Comparison of ENCODE assay signal across 14 cellular contexts in genomic region chr21:43340491-43341348, GRCh38.
DNase-seq lines count a peak whose midpoint lies in the region; ATAC-seq, FAIRE-seq and TF ChIP-seq lines count a peak whose summit lies in the region.
"Had no signal": no experiment of that assay in that cellular context is flagged by ENCODE, and none has a peak within 500 bp of the region (broad histone marks: within the 10 kb centered on the region; RNA-seq: fewer than 3 reads in every experiment).

No MANE protein-coding gene starts in this region.

- H3K27me3 ChIP-seq in foreskin keratinocyte (no peaks in the 10 kb centered on the region), small intestine (ENCODE audit: control insufficient read depth in 2 of 2, insufficient read depth in 2 of 2, low read length in 2 of 2) (no peaks in the 10 kb centered on the region), BE2C (no peaks in the 10 kb centered on the region)

- no peak for TF ChIP-seq CTCF in foreskin keratinocyte (conservative IDR thresholded peaks at IDR 0.05)
- no peak for TF ChIP-seq CTCF in BE2C (IDR thresholded peaks at IDR 0.05; ENCODE audit: low read depth, low read length)

- peak; percentile 75 for ATAC-seq in foreskin keratinocyte
- ATAC-seq in HG02870 (IDR thresholded peaks at IDR 0.05; ENCODE audit: unreplicated experiment), result no peak
- no peak for ATAC-seq in effector memory CD8-positive, alpha-beta T cell (replicated peaks)

- H3K4me3 Mint-ChIP-seq in effector memory CD8-positive, alpha-beta T cell, result no peak overlapping the region

- H3K27me3 Mint-ChIP-seq in effector memory CD8-positive, alpha-beta T cell, result peaks cover 7 to 10% of the 10 kb centered on the region in 2 donors

- H3K4me1 ChIP-seq in foreskin keratinocyte, result peaks cover 10% of the 10 kb centered on the region
- no peaks in the 10 kb centered on the region for H3K4me1 ChIP-seq in small intestine (ENCODE audit: control insufficient read depth in 2 of 2, insufficient read depth in 1 of 2, low read depth in 1 of 2, low read length in 1 of 2)
- no peaks in the 10 kb centered on the region for H3K4me1 ChIP-seq in BE2C

- DNase-seq in DMS53 (lab: John Stamatoyannopoulos, UW) (peak; percentile 23), DMS53 treated with DMSO at 0.1 percent for 48 hours (lab: John Stamatoyannopoulos, UW; ENCODE audit: unreplicated experiment) (no peak), SW480 (ENCODE audit: low spot score) (peak; percentile 85), foreskin keratinocyte (peak; percentile 55 to 78), small intestine (peak; percentile 53), BE2C (no peak)
- DNase-seq in effector memory CD8-positive, alpha-beta T cell, result no peak
- DNase-seq: NCI-H2107; stimulated activated CD4-positive, alpha-beta T cell treated with anti-CD3 and anti-CD28 coated beads, Interleukin-4, amount 100 ng/mL, for 1 hour; T-helper 2 cell; tibial artery had no signal

- no peak overlapping the region for H3K4me3 ChIP-seq in small intestine (ENCODE audit: low read depth in 1 of 2, low read length in 2 of 2)
- H3K4me3 ChIP-seq in BE2C (ENCODE audit: low read depth, low read length), result no peak overlapping the region
- H3K4me3 ChIP-seq: tibial artery had no signal

- peaks cover 3 to 8% of the 10 kb centered on the region in 2 donors for H3K9me3 Mint-ChIP-seq in effector memory CD8-positive, alpha-beta T cell

- H3K9me3 ChIP-seq in small intestine (ENCODE audit: control insufficient read depth, low read depth) (no peaks in the 10 kb centered on the region), BE2C (no peaks in the 10 kb centered on the region; the same call in 1 of the 2 replicates)
- H3K9me3 ChIP-seq: tibial artery had no signal

- peaks cover 21% of the 10 kb centered on the region for H3K36me3 Mint-ChIP-seq in effector memory CD8-positive, alpha-beta T cell (ENCODE audit: insufficient read depth)

- H3K4me1 Mint-ChIP-seq in effector memory CD8-positive, alpha-beta T cell (ENCODE audit: low read depth in 2 of 2), result peaks cover 5 to 9% of the 10 kb centered on the region in 2 donors

- H3K27ac ChIP-seq in foreskin keratinocyte (peak overlapping the region; percentile 83), small intestine (ENCODE audit: low read depth in 1 of 2, low read length in 1 of 2) (no peak overlapping the region)
- H3K27ac ChIP-seq: 22Rv1, tibial artery had no signal

- 42 to 68% (median 52%) methylated on average over 29 of the region's 29 CpGs for WGBS in small intestine, 3 donors

- H3K36me3 ChIP-seq in small intestine (ENCODE audit: control insufficient read depth in 2 of 2, insufficient read depth in 2 of 2, low read length in 2 of 2) (no peaks in the 10 kb centered on the region), BE2C (no peaks in the 10 kb centered on the region)
- H3K36me3 ChIP-seq: tibial artery had no signal

- no peak overlapping the region for H3K27ac Mint-ChIP-seq in effector memory CD8-positive, alpha-beta T cell
- H3K27ac Mint-ChIP-seq: activated T-helper 2 cell treated with anti-CD3 and anti-CD28 coated beads, Interferon-gamma antibody, Interleukin-2, Interleukin-4, amounts not matched to agents 10 μg/mL and 5 μg/mL and 100 μg/mL, durations not matched to agents 14 hours and 24 hours and 36 hours had no signal

- no peak for FAIRE-seq in small intestine (lab: Jason Lieb, UNC)

Comparison
In these comparisons a context has a peak if more than half of its experiments do, and no peak if none do; other contexts are left out.
1. DNase-seq: peak in DMS53 (single experiment), SW480 (single experiment), foreskin keratinocyte (2 of 2) and small intestine (single experiment); none in DMS53 treated with DMSO at 0.1 percent for 48 hours (single experiment), BE2C (single experiment) and effector memory CD8-positive, alpha-beta T cell (0 of 3).